ENCODE assay signal across 1 cellular context in genomic region chr6:35318845-35319220, GRCh38.
TF ChIP-seq lines count a peak whose summit lies in the region.

No MANE protein-coding gene starts in this region.

TF ChIP-seq in SK-N-SH treated with all-trans-retinoic acid at 6 μM for 48 hours, 23 proteins besides CTCF, POLR2A, EP300 and RAD21 (continued from another document):
- TF ChIP-seq CSRNP3 (CRISPR knock-in tag; IDR thresholded peaks at IDR 0.05): no peak
- no peak for TF ChIP-seq CSDC2 (CRISPR knock-in tag; IDR thresholded peaks at IDR 0.05)
- no peak for TF ChIP-seq ZFP30 (CRISPR knock-in tag; IDR thresholded peaks at IDR 0.05)
- TF ChIP-seq TSHZ2 (CRISPR knock-in tag; IDR thresholded peaks at IDR 0.05): no peak
